ENCODE assay signal across 8 cellular contexts in the genomic region with DNA sequence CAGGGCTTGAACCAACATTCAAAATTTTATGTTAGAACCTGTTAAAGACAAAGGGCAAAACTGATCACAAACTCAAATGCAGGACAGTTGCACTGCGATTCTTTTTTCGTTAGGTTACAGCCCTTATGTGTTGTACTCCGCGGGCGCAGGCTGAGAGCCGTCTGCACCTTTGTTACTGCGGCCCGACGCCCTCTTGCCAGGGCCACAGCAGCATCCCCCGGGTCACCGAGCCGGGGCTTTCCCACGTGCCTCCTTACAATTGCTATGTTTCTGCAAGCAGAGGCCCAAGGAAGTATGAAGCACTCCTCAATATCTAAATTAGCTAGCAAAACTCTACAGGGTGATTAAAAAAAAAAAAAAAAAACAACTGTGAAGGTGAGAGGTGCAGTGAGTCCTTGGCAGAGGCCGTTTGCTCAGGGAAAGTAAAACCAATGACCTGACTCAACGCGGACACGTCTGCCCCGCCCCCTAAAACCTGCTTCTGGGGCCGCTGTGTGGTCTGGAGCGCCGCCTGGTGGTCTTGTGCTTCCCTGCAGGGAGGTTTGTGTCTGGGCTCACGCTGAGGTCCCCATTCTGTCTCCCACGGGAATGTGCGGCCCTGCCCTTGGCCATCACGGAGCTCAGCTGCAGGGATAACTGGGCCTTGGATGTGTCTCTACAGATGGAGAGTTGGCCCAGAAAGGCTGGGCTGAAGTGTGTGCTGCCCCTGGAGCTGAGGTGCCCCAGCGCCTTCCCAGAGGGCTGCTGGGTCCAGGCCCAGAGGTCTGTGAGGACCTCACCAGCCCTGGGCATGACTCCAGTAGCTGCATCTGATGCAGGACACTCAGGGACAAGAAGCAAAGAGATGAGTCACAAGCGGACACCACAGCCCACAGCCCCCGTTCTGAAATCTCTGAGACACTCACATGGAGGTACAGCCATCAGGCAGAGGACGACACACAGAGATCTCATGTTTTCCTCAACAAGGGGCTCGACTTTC.
DNase-seq lines count a peak whose midpoint lies in the region; ATAC-seq and TF ChIP-seq lines count a peak whose summit lies in the region.

No MANE protein-coding gene starts in this region.

- H3K4me2 ChIP-seq in GM23248 (ENCODE audit: unreplicated experiment), result no peak overlapping the region

- no peaks in the 10 kb centered on the region for H3K79me2 ChIP-seq in GM23248 (ENCODE audit: insufficient read depth)

- H3K9ac ChIP-seq in GM23248, result no peak overlapping the region

- DNase-seq in GM23248, result peak; percentile 9
- DNase-seq in NCI-H82 treated with DMSO at 0.1 percent for 48 hours (lab: John Stamatoyannopoulos, UW; ENCODE audit: unreplicated experiment), result peak; percentile 3
- DNase-seq in activated CD8-positive, alpha-beta memory T cell treated with anti-CD3 and anti-CD28 coated beads for 1 hour (ENCODE audit: extremely low read depth in 1 of 2, low read depth in 1 of 2), result peak; percentile 60 to 68
- DNase-seq in germinal center (ENCODE audit: low spot score), result peak; percentile 28
- peak; percentile 34 to 74 (median 49) for DNase-seq in stimulated activated CD4-positive, alpha-beta T cell treated with anti-CD3 and anti-CD28 coated beads, TNF-alpha, amount 100 ng/mL, for 1 hour (ENCODE audit: low read depth in 3 of 3, low spot score in 1 of 3)

- H3K4me1 ChIP-seq in GM23248 (ENCODE audit: insufficient read depth), result no peaks in the 10 kb centered on the region

- WGBS in GM23248 (ENCODE audit: low coverage in 1 of 2, low lambda C conversion rate in 2 of 2, missing lambda C conversion rate in 2 of 2), 2 experiments, result 40 to 41% methylated on average over 30 of the region's 30 CpGs

- H3K9me2 ChIP-seq in GM23248 (ENCODE audit: insufficient read depth), result no peaks in the 10 kb centered on the region

- no peaks in the 10 kb centered on the region for H3K27me3 ChIP-seq in GM23248 (replicated peaks; ENCODE audit: insufficient read depth)

- no peaks in the 10 kb centered on the region for H3K9me3 ChIP-seq in GM23248 (ENCODE audit: low read depth)

- H3K4me3 ChIP-seq in GM23248, result no peak overlapping the region

- no peaks in the 10 kb centered on the region for H3F3A ChIP-seq in GM23248 (ENCODE audit: insufficient read depth)

- no peaks in the 10 kb centered on the region for H3K36me3 ChIP-seq in GM23248 (ENCODE audit: low read depth)

- H3K27ac ChIP-seq in 22Rv1, result no peak overlapping the region
- no peak overlapping the region for H3K27ac ChIP-seq in GM23248

- TF ChIP-seq CTCF in 22Rv1 (IDR thresholded peaks at IDR 0.05), result peak; percentile 95

- ATAC-seq in GM19023 (IDR thresholded peaks at IDR 0.05; ENCODE audit: unreplicated experiment) (no peak), GM21717 (IDR thresholded peaks at IDR 0.05; ENCODE audit: unreplicated experiment) (no peak)

- in situ Hi-C loops in GM23248 (cut with MboI), result no loop called here

- no peak overlapping the region for H2AFZ ChIP-seq in GM23248

- H4K20me1 ChIP-seq in GM23248 (ENCODE audit: insufficient read depth), result no peaks in the 10 kb centered on the region

Comparison
In these comparisons a context has a peak if more than half of its experiments do, and no peak if none do; other contexts are left out.
1. DNase-seq: peak in every context shown above with its lines; median percentile 64 in activated CD8-positive, alpha-beta memory T cell treated with anti-CD3 and anti-CD28 coated beads for 1 hour; 49 in stimulated activated CD4-positive, alpha-beta T cell treated with anti-CD3 and anti-CD28 coated beads, TNF-alpha, amount 100 ng/mL, for 1 hour; 28 in germinal center; 9 in GM23248; 3 in NCI-H82 treated with DMSO at 0.1 percent for 48 hours.